Comparison of ENCODE assay signal across 8 cellular contexts in genomic region chr13:34941835-34942731, GRCh38. TPM values are rescaled to one million over a fixed set of nuclear protein-coding genes. Genes with fewer than 3 reads are reported as not detected.
DNase-seq lines count a peak whose midpoint lies in the region; ATAC-seq and TF ChIP-seq lines count a peak whose summit lies in the region.

NBEA (plus strand) TSS chr13:34942270; CDS start chr13:34942821, 551 bp downstream.

- H3K79me1 ChIP-seq in trophoblast cell (ENCODE audit: low read length), result no peaks in the 10 kb centered on the region

- peaks cover 25% of the 10 kb centered on the region for H3F3A ChIP-seq in SU-DHL-6 (ENCODE audit: insufficient read depth)

- H3K4me2 ChIP-seq in SU-DHL-6 (ENCODE audit: low read depth, low read length, poor library complexity, severe bottlenecking) (peak within 1 kb of the TSS; percentile 86), trophoblast cell (ENCODE audit: low read length) (peak within 1 kb of the TSS; percentile 65)

- no peak within 1 kb of the TSS for H3K23ac ChIP-seq in trophoblast cell (ENCODE audit: low read length)

- H2BK120ac ChIP-seq in trophoblast cell (ENCODE audit: insufficient read depth, low read length, poor library complexity), result peak within 1 kb of the TSS; percentile 29

- peak within 1 kb of the TSS; percentile 70 for H3K27ac Mint-ChIP-seq in activated naive CD8-positive, alpha-beta T cell treated with anti-CD3 and anti-CD28 coated beads, Interleukin-2, amount 50 U/mL, for 24 hours

- H3K9ac ChIP-seq in ES-I3 (ENCODE audit: low read depth, low read length), result peak within 1 kb of the TSS; percentile 54
- H3K9ac ChIP-seq in SU-DHL-6 (ENCODE audit: low read length), result peak within 1 kb of the TSS; percentile 71
- peak within 1 kb of the TSS; percentile 40 for H3K9ac ChIP-seq in trophoblast cell (ENCODE audit: low read length)

- H3K79me2 ChIP-seq in SU-DHL-6 (ENCODE audit: insufficient read depth, low read length) (no peaks in the 10 kb centered on the region; the same call in 1 of the 2 replicates), trophoblast cell (ENCODE audit: control insufficient read depth, insufficient read depth, low read length, poor library complexity) (no peaks in the 10 kb centered on the region)

- intact Hi-C loops in cardiac septum (cut with DNase I), result no loop called here
- intact Hi-C loops in transverse colon (cut with DNase I; ENCODE audit: low total_unique reads), result loop anchor here (5.0 kb wide), 1 partner anchor 1630 kb away; no protein-coding TSS in a partner anchor

- H3K4me1 Mint-ChIP-seq in activated naive CD8-positive, alpha-beta T cell treated with anti-CD3 and anti-CD28 coated beads, Interleukin-2, amount 50 U/mL, for 24 hours, result peaks cover 24% of the 10 kb centered on the region

- H2AK5ac ChIP-seq in trophoblast cell (ENCODE audit: low read length), result no peak within 1 kb of the TSS

- no peak within 1 kb of the TSS for H3K14ac ChIP-seq in trophoblast cell (ENCODE audit: low read length)

- peaks cover 40% of the 10 kb centered on the region for H3K27me3 Mint-ChIP-seq in activated naive CD8-positive, alpha-beta T cell treated with anti-CD3 and anti-CD28 coated beads, Interleukin-2, amount 50 U/mL, for 24 hours

- H4K8ac ChIP-seq in trophoblast cell (ENCODE audit: low read depth, low read length), result peak within 1 kb of the TSS; percentile 80

- no peak within 1 kb of the TSS for H3K4ac ChIP-seq in trophoblast cell (ENCODE audit: low read depth, low read length)

- peak within 1 kb of the TSS; percentile 26 for H4K91ac ChIP-seq in trophoblast cell (ENCODE audit: low read depth, low read length)

- no peaks in the 10 kb centered on the region for H3K36me3 Mint-ChIP-seq in activated naive CD8-positive, alpha-beta T cell treated with anti-CD3 and anti-CD28 coated beads, Interleukin-2, amount 50 U/mL, for 24 hours (ENCODE audit: low read depth)

- H3K9me3 ChIP-seq in ES-I3 (ENCODE audit: control insufficient read depth, insufficient read depth, low read length) (no peaks in the 10 kb centered on the region), HAP-1 (no peaks in the 10 kb centered on the region), SU-DHL-6 (ENCODE audit: insufficient read depth, low read length) (no peaks in the 10 kb centered on the region), trophoblast cell (ENCODE audit: insufficient read depth, low read depth, low read length) (peaks cover 2% of the 10 kb centered on the region), transverse colon (no peaks in the 10 kb centered on the region)

- TF ChIP-seq CTCF in SU-DHL-6 (IDR thresholded peaks at IDR 0.05; ENCODE audit: insufficient read depth, low read length, poor library complexity, severe bottlenecking) (no peak), transverse colon (IDR thresholded peaks at IDR 0.05) (peak; percentile 24 to 56 (median 31))

- H2BK12ac ChIP-seq in trophoblast cell (ENCODE audit: low read length), result no peak within 1 kb of the TSS

- H2AFZ ChIP-seq in SU-DHL-6 (ENCODE audit: low read depth, low read length, severe bottlenecking) (peak within 1 kb of the TSS; percentile 85), trophoblast cell (ENCODE audit: insufficient read depth, low read length, poor library complexity) (peak within 1 kb of the TSS; percentile 61)

- peak within 1 kb of the TSS; percentile 63 for H3K18ac ChIP-seq in trophoblast cell (ENCODE audit: low read length)

- no peaks in the 10 kb centered on the region for H3K9me3 Mint-ChIP-seq in activated naive CD8-positive, alpha-beta T cell treated with anti-CD3 and anti-CD28 coated beads, Interleukin-2, amount 50 U/mL, for 24 hours

- H3K27ac ChIP-seq in SU-DHL-6 (ENCODE audit: low read depth, low read length) (0 out of 2 replicates have a peak within 1 kb of the TSS, but pooled peaks have one; percentile 28), trophoblast cell (ENCODE audit: low read depth, low read length) (no peak within 1 kb of the TSS), transverse colon (peak within 1 kb of the TSS; percentile 73 to 90 (median 83))

- H4K12ac ChIP-seq in trophoblast cell (ENCODE audit: low read depth, low read length), result peak within 1 kb of the TSS; percentile 8

- WGBS in trophoblast cell (ENCODE audit: extremely low coverage, insufficient coverage, insufficient read length), result no CpG with 5 or more reads among the region's 76 CpGs
- 0 to 1% methylated on average over 1 to 43 of the region's 76 CpGs for WGBS in transverse colon (ENCODE audit: low coverage in 1 of 2), 2 donors

- ATAC-seq in activated naive CD8-positive, alpha-beta T cell treated with anti-CD3 and anti-CD28 coated beads, Interleukin-2, amount 50 U/mL, for 24 hours, result peak; percentile 54

- no peak for TF ChIP-seq EP300 in transverse colon (IDR thresholded peaks at IDR 0.05; ENCODE audit: low read depth)

- DNase-seq in HAP-1 (ENCODE audit: low spot score in 2 of 2) (peak; percentile 76 to 82), NAMALWA (ENCODE audit: low spot score) (peak; percentile 86), cardiac septum (ENCODE audit: low spot score) (peak; percentile 90), trophoblast cell (peak; percentile 13 to 33), transverse colon (peak; percentile 79)
- peak; percentile 84 for DNase-seq in activated naive CD8-positive, alpha-beta T cell treated with anti-CD3 and anti-CD28 coated beads, Interleukin-2, amount 50 U/mL, for 24 hours

- no peaks in the 10 kb centered on the region for H3K27me3 ChIP-seq in HAP-1 (ENCODE audit: low read depth)
- no peaks in the 10 kb centered on the region for H3K27me3 ChIP-seq in SU-DHL-6 (ENCODE audit: low read length)
- peaks cover 16% of the 10 kb centered on the region for H3K27me3 ChIP-seq in trophoblast cell (ENCODE audit: insufficient read depth, low read length)
- H3K27me3 ChIP-seq in transverse colon, result peaks cover 17% of the 10 kb centered on the region

- H3K4me1 ChIP-seq in ES-I3 (ENCODE audit: insufficient read depth, low read length) (no peaks in the 10 kb centered on the region; the same call in 1 of the 2 replicates), HAP-1 (peaks cover 27% of the 10 kb centered on the region), trophoblast cell (ENCODE audit: control insufficient read depth in 1 of 2, insufficient read depth in 2 of 2, low read length in 2 of 2) (peaks cover 4 to 12% of the 10 kb centered on the region in 2 experiments), transverse colon (peaks cover 0 to 19% (median 6%) of the 10 kb centered on the region in 4 donors)

- in situ Hi-C loops in HAP-1 (cut with MboI; ENCODE audit: low sequenced_read_pairs) (no loop called here), transverse colon (cut with MboI; ENCODE audit: low pct_ligation_motif_present in 1 of 4, low pct_unique_long_range_greater_than_20kb in 1 of 4, low sequenced_read_pairs in 3 of 4) (no loop called here)

- no peak within 1 kb of the TSS for H2BK5ac ChIP-seq in trophoblast cell (ENCODE audit: low read depth, low read length, poor library complexity)

- peak within 1 kb of the TSS; percentile 72 for H3K4me3 ChIP-seq in HAP-1
- H3K4me3 ChIP-seq in SU-DHL-6 (ENCODE audit: insufficient read depth, low read length, poor library complexity, severe bottlenecking), result peak within 1 kb of the TSS; percentile 89
- peak within 1 kb of the TSS; percentile 90 for H3K4me3 ChIP-seq in trophoblast cell (ENCODE audit: low read depth, low read length)
- peak within 1 kb of the TSS; percentile 38 to 92 (median 72) for H3K4me3 ChIP-seq in transverse colon

- no peak for TF ChIP-seq POLR2A in transverse colon (IDR thresholded peaks at IDR 0.05)

- H3K36me3 ChIP-seq in ES-I3 (ENCODE audit: insufficient read depth, low read length) (no peaks in the 10 kb centered on the region), HAP-1 (replicated peaks) (no peaks in the 10 kb centered on the region), SU-DHL-6 (ENCODE audit: low read length) (no peaks in the 10 kb centered on the region), trophoblast cell (ENCODE audit: control insufficient read depth in 1 of 2, insufficient read depth in 2 of 2, low read length in 2 of 2) (no peaks in the 10 kb centered on the region), transverse colon (no peaks in the 10 kb centered on the region)

- no peaks in the 10 kb centered on the region for H3K9me2 ChIP-seq in SU-DHL-6 (replicated peaks; ENCODE audit: insufficient read depth, low read length)

- peak within 1 kb of the TSS; percentile 82 for H3K4me3 Mint-ChIP-seq in activated naive CD8-positive, alpha-beta T cell treated with anti-CD3 and anti-CD28 coated beads, Interleukin-2, amount 50 U/mL, for 24 hours

- 0 out of 2 replicates have a peak, but pooled peaks cover 15% of the 10 kb centered on the region for H4K20me1 ChIP-seq in SU-DHL-6 (ENCODE audit: low read depth, low read length)

RNA-seq across cellular contexts. Expression of gene NBEA, which starts in this region (rescaled TPM):
- total RNA-seq in cardiac septum (27.3 TPM), transverse colon (10 to 100 TPM in 2 of 4 donors, 1 to 10 TPM in 2; 8.2 to 21.1 (median 12.5) TPM)
- polyA plus RNA-seq in trophoblast cell (2013), result 0.43 and 0.49 TPM in 2 replicates

Comparison
In these comparisons a context has a peak if more than half of its experiments do, and no peak if none do; other contexts are left out.
1. DNase-seq: peak in every context shown above with its lines; median percentile 90 in cardiac septum; 86 in NAMALWA; 84 in activated naive CD8-positive, alpha-beta T cell treated with anti-CD3 and anti-CD28 coated beads, Interleukin-2, amount 50 U/mL, for 24 hours; 79 in HAP-1; 79 in transverse colon; 23 in trophoblast cell.